1 cellular context compared by ENCODE assay signal in genomic region chr14:32202468-32202865, GRCh38.
TF ChIP-seq lines count a peak whose summit lies in the region.

No MANE protein-coding gene starts in this region.

TF ChIP-seq in GM23338, 12 proteins besides CTCF, POLR2A, EP300 and RAD21 (continued from another document):
- TF ChIP-seq ZNF462 (CRISPR knock-in tag; IDR thresholded peaks at IDR 0.05) (no peak), ZNF331 (CRISPR knock-in tag; IDR thresholded peaks at IDR 0.05; ENCODE audit: low read depth) (no peak), JUNB (IDR thresholded peaks at IDR 0.05; ENCODE audit: unreplicated experiment) (no peak), EZH2 (IDR thresholded peaks at IDR 0.05; ENCODE audit: low read depth, unreplicated experiment) (no peak), ZNF114 (CRISPR knock-in tag; IDR thresholded peaks at IDR 0.05) (no peak), NANOG (IDR thresholded peaks at IDR 0.05; ENCODE audit: borderline replicate concordance) (no peak)
